Comparison of ENCODE assay signal across 9 cellular contexts in the genomic region with DNA sequence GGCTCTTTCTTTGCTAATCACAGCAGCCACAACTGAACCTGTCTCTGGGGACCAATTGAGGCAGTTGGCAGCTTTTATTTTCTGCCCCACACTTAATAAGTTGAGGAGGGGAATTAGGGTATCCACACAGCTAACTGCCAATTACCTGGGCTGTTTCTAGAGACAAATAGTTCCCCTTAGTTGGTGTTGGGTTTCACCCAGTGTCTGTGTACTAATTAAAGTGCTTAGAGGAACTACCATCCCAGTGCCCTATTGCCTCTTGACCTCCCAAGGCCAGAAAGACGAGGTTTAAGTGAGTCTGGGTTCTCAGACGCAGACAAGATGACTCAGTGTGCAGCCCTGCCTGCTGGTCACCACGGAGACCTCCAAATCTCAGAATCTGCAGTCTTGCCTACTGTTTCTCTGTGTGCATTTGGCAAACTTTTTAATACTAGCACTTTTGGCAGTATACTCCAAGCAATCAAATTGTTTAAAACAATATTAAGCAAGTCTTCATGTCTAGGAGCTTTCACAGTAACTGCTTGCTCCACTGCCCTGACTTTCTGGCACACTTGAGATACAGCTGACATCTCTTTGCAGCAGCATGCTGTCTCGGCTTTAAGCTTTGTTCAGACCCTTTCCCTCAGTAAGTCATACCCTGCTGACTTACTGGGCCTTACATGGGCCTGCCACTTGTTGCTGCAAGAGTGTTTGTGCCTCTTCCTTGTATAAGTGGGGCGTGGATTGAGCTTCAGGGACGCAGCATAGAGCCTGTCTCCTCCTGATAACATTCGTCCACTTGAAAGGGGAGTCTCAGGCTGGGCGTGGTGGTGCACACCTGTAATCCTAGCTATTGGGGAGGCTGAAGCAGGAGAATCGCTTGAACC.
DNase-seq lines count a peak whose midpoint lies in the region; ATAC-seq and TF ChIP-seq lines count a peak whose summit lies in the region.
"Had no signal": no experiment of that assay in that cellular context is flagged by ENCODE, and none has a peak within 500 bp of the region (broad histone marks: within the 10 kb centered on the region; RNA-seq: fewer than 3 reads in every experiment).

No MANE protein-coding gene starts in this region.

- ATAC-seq in SK-N-SH treated with all-trans-retinoic acid at 6 μM for 48 hours (peak; percentile 80), GM21723 (IDR thresholded peaks at IDR 0.05; ENCODE audit: unreplicated experiment) (no peak), GM21528 (IDR thresholded peaks at IDR 0.05; ENCODE audit: low FRiP score, unreplicated experiment) (no peak)
- ATAC-seq: stimulated activated effector memory CD8-positive, alpha-beta T cell treated with anti-CD3 and anti-CD28 coated beads, Interleukin-12 subunit alpha, Interleukin-12 subunit beta, amount 100 ng/mL, for 72 hours had no signal

- DNase-seq in EL (peak; percentile 67), glomerular visceral epithelial cell (ENCODE audit: extremely low spot score) (peak; percentile 68), skeletal muscle cell (ENCODE audit: low read depth) (peak; percentile 60), DMS153 treated with DMSO at 0.1 percent for 48 hours (lab: John Stamatoyannopoulos, UW; ENCODE audit: unreplicated experiment) (no peak)
- DNase-seq in stimulated activated CD4-positive, alpha-beta T cell treated with anti-CD3 and anti-CD28 coated beads, Interleukin-2, amount 100 ng/mL, for 48 hours = no peak

- no peak overlapping the region for H3K4me3 ChIP-seq in skeletal muscle cell (ENCODE audit: low read depth, low read length)

TF ChIP-seq in SK-N-SH treated with all-trans-retinoic acid at 6 μM for 48 hours, 23 proteins besides CTCF, POLR2A, EP300 and RAD21:
- TF ChIP-seq TOX (CRISPR knock-in tag; IDR thresholded peaks at IDR 0.05; ENCODE audit: borderline replicate concordance) = no peak

Comparison
In these comparisons a context has a peak if more than half of its experiments do, and no peak if none do; other contexts are left out.
1. DNase-seq: peak in EL (single experiment), glomerular visceral epithelial cell (single experiment) and skeletal muscle cell (single experiment); none in DMS153 treated with DMSO at 0.1 percent for 48 hours (single experiment) and stimulated activated CD4-positive, alpha-beta T cell treated with anti-CD3 and anti-CD28 coated beads, Interleukin-2, amount 100 ng/mL, for 48 hours (0 of 2).